28 cellular contexts compared by ENCODE assay signal in the genomic region with DNA sequence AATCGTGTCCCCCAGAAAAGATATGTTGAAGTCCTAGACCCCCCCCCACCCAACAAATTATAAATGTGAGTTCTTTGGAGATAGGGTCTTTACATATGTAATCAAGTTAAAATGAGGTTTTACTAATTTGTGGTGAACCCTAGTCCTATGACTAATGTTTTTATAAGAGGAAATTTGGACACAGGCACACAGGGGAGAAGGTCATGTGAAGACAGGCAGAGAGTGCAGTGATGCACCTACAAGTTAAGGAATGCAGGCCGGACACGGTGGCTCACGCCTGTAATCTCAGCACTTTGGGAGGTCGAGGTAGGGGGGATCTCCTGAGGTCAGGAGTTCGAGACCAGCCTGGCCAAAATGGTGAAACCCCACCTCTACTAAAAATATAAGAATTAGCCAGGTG.
"Had no signal": no experiment of that assay in that cellular context is flagged by ENCODE, and none has a peak within 500 bp of the region (broad histone marks: within the 10 kb centered on the region; RNA-seq: fewer than 3 reads in every experiment).

No MANE protein-coding gene starts in this region.

- H3K27me3 Mint-ChIP-seq: memory B cell had no signal

- H3K4me3 Mint-ChIP-seq: memory B cell; natural killer cell; stimulated activated effector memory CD8-positive, alpha-beta T cell treated with anti-CD3 and anti-CD28 coated beads, Interleukin-12 subunit alpha, Interleukin-12 subunit beta, amount 100 ng/mL, for 72 hours; type B pancreatic cell had no signal

- ATAC-seq: esophagus mucosa; heart right ventricle; left ventricle myocardium superior; lower lobe of right lung; natural killer cell; psoas muscle; right cardiac atrium; stimulated activated effector memory CD8-positive, alpha-beta T cell treated with anti-CD3 and anti-CD28 coated beads, Interleukin-12 subunit alpha, Interleukin-12 subunit beta, amount 100 ng/mL, for 72 hours had no signal

- H3K4me1 ChIP-seq: psoas muscle, testis, tibial artery had no signal

- H3K9me3 ChIP-seq: heart right ventricle, lower lobe of right lung, ovary, psoas muscle, sigmoid colon, testis, tibial artery had no signal

- H3K36me3 ChIP-seq: heart right ventricle, lower lobe of right lung, ovary, sigmoid colon, tibial artery had no signal

- DNase-seq: dorsolateral prefrontal cortex; effector CD4-positive, alpha-beta T cell; foreskin melanocyte; glutamatergic neuron; heart right ventricle; hippocampal formation; islet precursor cell; left ventricle myocardium superior; lower lobe of right lung; natural killer cell; occipital lobe; ovary; posterior cingulate gyrus; psoas muscle; right cardiac atrium; sigmoid colon; stimulated activated CD4-positive, alpha-beta T cell treated with anti-CD3 and anti-CD28 coated beads, Interleukin-2, amount 100 ng/mL, for 24 hours; stimulated activated CD4-positive, alpha-beta T cell treated with anti-CD3 and anti-CD28 coated beads, Interleukin-4, amount 100 ng/mL, for 24 hours; stimulated activated naive CD4-positive, alpha-beta T cell treated with Interleukin-2 at 50 U/mL for 16 hours; substantia nigra; testis; tibial artery had no signal

- H3K27me3 ChIP-seq: ovary, testis, tibial artery had no signal

- H3K36me3 Mint-ChIP-seq: memory B cell, natural killer cell had no signal

- H3K9me3 Mint-ChIP-seq: memory B cell; natural killer cell; stimulated activated effector memory CD8-positive, alpha-beta T cell treated with anti-CD3 and anti-CD28 coated beads, Interleukin-12 subunit alpha, Interleukin-12 subunit beta, amount 100 ng/mL, for 72 hours; type B pancreatic cell had no signal

- H3K4me3 ChIP-seq: dorsolateral prefrontal cortex, heart right ventricle, lower lobe of right lung, ovary, psoas muscle, sigmoid colon, testis, tibial artery had no signal

- H3K27ac ChIP-seq: dorsolateral prefrontal cortex, epithelial cell of prostate, heart right ventricle, lower lobe of right lung, ovary, psoas muscle, sigmoid colon, testis, tibial artery had no signal

- H3K27ac Mint-ChIP-seq: memory B cell; natural killer cell; stimulated activated effector memory CD8-positive, alpha-beta T cell treated with anti-CD3 and anti-CD28 coated beads, Interleukin-12 subunit alpha, Interleukin-12 subunit beta, amount 100 ng/mL, for 72 hours; type B pancreatic cell had no signal

- FAIRE-seq: colon had no signal
